In genomic region chr9:76709020-76709419, GRCh38 we compare ENCODE assay signal across 18 cellular contexts.
"Had no signal": no experiment of that assay in that cellular context is flagged by ENCODE, and none has a peak within 500 bp of the region (broad histone marks: within the 10 kb centered on the region; RNA-seq: fewer than 3 reads in every experiment).

No MANE protein-coding gene starts in this region.

- H3K4me3 Mint-ChIP-seq: naive thymus-derived CD4-positive, alpha-beta T cell; nephron progenitor cell had no signal

- DNase-seq: effector memory CD4-positive, alpha-beta T cell; heart left ventricle; hippocampal formation; kidney glomerular epithelial cell; mammary epithelial cell; naive thymus-derived CD4-positive, alpha-beta T cell; nephron progenitor cell; psoas muscle; retina; right lobe of liver; stimulated activated CD4-positive, alpha-beta T cell treated with anti-CD3 and anti-CD28 coated beads, Interleukin-4, amount 100 ng/mL, for 1 hour; stimulated activated CD8-positive, alpha-beta memory T cell treated with anti-CD3 and anti-CD28 coated beads, Interleukin-4, amount 100 ng/mL, for 48 hours; stomach; substantia nigra; transverse colon had no signal

- H3K27ac Mint-ChIP-seq: naive thymus-derived CD4-positive, alpha-beta T cell; nephron progenitor cell; stimulated activated effector memory CD8-positive, alpha-beta T cell treated with anti-CD3 and anti-CD28 coated beads, Interleukin-12 subunit alpha, Interleukin-12 subunit beta, amount 100 ng/mL, for 72 hours had no signal

- ATAC-seq: esophagus mucosa; heart left ventricle; left lobe of liver; naive thymus-derived CD4-positive, alpha-beta T cell; psoas muscle; right lobe of liver had no signal

- H3K9me3 Mint-ChIP-seq: naive thymus-derived CD4-positive, alpha-beta T cell; nephron progenitor cell; stimulated activated effector memory CD8-positive, alpha-beta T cell treated with anti-CD3 and anti-CD28 coated beads, Interleukin-12 subunit alpha, Interleukin-12 subunit beta, amount 100 ng/mL, for 72 hours had no signal

- H3K36me3 Mint-ChIP-seq: naive thymus-derived CD4-positive, alpha-beta T cell; stimulated activated effector memory CD8-positive, alpha-beta T cell treated with anti-CD3 and anti-CD28 coated beads, Interleukin-12 subunit alpha, Interleukin-12 subunit beta, amount 100 ng/mL, for 72 hours had no signal
